1 cellular context compared by ENCODE assay signal in the genomic region with DNA sequence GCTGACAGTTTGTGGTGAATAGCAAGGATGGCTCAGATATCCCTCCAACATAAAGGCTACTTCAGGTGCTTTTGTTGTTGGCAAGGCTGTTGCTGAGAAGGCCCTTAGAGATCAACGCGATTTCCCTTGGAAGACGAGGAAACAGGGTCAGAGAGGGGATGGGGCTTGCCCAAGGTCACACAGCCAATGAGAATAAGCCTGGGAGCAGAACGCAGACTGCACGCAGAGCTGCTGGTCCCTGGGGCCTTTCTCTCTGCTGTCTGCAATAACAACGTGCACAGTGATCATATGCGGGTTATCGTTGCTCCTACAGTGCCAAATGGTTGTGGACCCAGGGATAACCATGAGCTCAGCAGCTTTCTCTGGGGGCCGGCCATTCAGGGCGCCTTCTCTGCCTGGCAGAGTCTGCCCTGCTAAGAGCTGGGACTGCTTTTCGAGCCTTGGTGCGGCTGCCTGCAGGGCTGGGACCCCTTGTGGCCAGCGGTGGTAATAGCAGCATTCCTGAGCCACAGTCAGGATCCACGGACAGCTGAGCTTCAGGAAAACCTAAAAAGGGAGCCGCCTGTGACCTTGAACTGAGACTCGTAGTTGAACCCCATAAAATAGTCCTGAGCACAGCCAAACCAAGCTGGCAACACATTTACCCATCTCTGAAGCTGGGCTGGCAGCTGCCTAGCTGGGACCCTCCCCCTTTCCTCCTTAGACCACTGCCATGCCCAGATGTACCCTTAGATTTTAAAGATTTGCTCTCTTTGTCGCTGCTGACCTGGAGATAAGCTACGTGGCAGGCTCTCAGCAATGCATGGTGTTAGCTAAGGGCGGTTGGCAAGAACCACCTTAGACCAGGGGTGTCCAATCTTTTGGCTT.
TF ChIP-seq lines count a peak whose summit lies in the region.

No MANE protein-coding gene starts in this region.

TF ChIP-seq in WTC11, 78 proteins besides CTCF, POLR2A, EP300 and RAD21 (continued from another document):
- TF ChIP-seq, protein P1, sequence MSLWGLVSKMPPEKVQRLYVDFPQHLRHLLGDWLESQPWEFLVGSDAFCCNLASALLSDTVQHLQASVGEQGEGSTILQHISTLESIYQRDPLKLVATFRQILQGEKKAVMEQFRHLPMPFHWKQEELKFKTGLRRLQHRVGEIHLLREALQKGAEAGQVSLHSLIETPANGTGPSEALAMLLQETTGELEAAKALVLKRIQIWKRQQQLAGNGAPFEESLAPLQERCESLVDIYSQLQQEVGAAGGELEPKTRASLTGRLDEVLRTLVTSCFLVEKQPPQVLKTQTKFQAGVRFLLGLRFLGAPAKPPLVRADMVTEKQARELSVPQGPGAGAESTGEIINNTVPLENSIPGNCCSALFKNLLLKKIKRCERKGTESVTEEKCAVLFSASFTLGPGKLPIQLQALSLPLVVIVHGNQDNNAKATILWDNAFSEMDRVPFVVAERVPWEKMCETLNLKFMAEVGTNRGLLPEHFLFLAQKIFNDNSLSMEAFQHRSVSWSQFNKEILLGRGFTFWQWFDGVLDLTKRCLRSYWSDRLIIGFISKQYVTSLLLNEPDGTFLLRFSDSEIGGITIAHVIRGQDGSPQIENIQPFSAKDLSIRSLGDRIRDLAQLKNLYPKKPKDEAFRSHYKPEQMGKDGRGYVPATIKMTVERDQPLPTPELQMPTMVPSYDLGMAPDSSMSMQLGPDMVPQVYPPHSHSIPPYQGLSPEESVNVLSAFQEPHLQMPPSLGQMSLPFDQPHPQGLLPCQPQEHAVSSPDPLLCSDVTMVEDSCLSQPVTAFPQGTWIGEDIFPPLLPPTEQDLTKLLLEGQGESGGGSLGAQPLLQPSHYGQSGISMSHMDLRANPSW (CRISPR knock-in tag; conservative IDR thresholded peaks at IDR 0.05; ENCODE audit: low read depth), result no peak
- TF ChIP-seq ZNF138 (CRISPR knock-in tag; conservative IDR thresholded peaks at IDR 0.05) (no peak), TEAD1 (CRISPR knock-in tag; IDR thresholded peaks at IDR 0.05) (0 out of 2 replicates have a peak, but pooled peaks have one; percentile 30), SMAD3 (CRISPR knock-in tag; IDR thresholded peaks at IDR 0.05; ENCODE audit: borderline replicate concordance) (no peak), NFATC4 (CRISPR knock-in tag; IDR thresholded peaks at IDR 0.05) (no peak), CREB1 (CRISPR knock-in tag; IDR thresholded peaks at IDR 0.05) (no peak), ZNF416 (CRISPR knock-in tag; IDR thresholded peaks at IDR 0.05) (no peak), SP1 (CRISPR knock-in tag; conservative IDR thresholded peaks at IDR 0.05) (0 out of 2 replicates have a peak, but pooled peaks have one; percentile 18), IRF2 (CRISPR knock-in tag; IDR thresholded peaks at IDR 0.05; ENCODE audit: borderline replicate concordance, low read depth) (no peak), ATF1 (CRISPR knock-in tag; IDR thresholded peaks at IDR 0.05) (no peak), GTF2I (CRISPR knock-in tag; conservative IDR thresholded peaks at IDR 0.05) (no peak), CBFB (CRISPR knock-in tag; IDR thresholded peaks at IDR 0.05; ENCODE audit: low read depth) (no peak)
- TF ChIP-seq, protein P2, sequence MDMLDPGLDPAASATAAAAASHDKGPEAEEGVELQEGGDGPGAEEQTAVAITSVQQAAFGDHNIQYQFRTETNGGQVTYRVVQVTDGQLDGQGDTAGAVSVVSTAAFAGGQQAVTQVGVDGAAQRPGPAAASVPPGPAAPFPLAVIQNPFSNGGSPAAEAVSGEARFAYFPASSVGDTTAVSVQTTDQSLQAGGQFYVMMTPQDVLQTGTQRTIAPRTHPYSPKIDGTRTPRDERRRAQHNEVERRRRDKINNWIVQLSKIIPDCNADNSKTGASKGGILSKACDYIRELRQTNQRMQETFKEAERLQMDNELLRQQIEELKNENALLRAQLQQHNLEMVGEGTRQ (CRISPR knock-in tag; IDR thresholded peaks at IDR 0.05), result no peak
- TF ChIP-seq, protein P3, sequence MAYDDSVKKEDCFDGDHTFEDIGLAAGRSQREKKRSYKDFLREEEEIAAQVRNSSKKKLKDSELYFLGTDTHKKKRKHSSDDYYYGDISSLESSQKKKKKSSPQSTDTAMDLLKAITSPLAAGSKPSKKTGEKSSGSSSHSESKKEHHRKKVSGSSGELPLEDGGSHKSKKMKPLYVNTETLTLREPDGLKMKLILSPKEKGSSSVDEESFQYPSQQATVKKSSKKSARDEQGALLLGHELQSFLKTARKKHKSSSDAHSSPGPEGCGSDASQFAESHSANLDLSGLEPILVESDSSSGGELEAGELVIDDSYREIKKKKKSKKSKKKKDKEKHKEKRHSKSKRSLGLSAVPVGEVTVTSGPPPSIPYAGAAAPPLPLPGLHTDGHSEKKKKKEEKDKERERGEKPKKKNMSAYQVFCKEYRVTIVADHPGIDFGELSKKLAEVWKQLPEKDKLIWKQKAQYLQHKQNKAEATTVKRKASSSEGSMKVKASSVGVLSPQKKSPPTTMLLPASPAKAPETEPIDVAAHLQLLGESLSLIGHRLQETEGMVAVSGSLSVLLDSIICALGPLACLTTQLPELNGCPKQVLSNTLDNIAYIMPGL (CRISPR knock-in tag; IDR thresholded peaks at IDR 0.05), result 0 out of 2 replicates have a peak, but pooled peaks have one; percentile 61
- TF ChIP-seq, protein P4, sequence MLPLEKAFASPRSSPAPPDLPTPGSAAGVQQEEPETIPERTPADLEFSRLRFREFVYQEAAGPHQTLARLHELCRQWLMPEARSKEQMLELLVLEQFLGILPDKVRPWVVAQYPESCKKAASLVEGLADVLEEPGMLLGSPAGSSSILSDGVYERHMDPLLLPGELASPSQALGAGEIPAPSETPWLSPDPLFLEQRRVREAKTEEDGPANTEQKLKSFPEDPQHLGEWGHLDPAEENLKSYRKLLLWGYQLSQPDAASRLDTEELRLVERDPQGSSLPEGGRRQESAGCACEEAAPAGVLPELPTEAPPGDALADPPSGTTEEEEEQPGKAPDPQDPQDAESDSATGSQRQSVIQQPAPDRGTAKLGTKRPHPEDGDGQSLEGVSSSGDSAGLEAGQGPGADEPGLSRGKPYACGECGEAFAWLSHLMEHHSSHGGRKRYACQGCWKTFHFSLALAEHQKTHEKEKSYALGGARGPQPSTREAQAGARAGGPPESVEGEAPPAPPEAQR (CRISPR knock-in tag; IDR thresholded peaks at IDR 0.05), result no peak
- TF ChIP-seq, protein P5, sequence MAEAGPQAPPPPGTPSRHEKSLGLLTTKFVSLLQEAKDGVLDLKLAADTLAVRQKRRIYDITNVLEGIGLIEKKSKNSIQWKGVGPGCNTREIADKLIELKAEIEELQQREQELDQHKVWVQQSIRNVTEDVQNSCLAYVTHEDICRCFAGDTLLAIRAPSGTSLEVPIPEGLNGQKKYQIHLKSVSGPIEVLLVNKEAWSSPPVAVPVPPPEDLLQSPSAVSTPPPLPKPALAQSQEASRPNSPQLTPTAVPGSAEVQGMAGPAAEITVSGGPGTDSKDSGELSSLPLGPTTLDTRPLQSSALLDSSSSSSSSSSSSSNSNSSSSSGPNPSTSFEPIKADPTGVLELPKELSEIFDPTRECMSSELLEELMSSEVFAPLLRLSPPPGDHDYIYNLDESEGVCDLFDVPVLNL (CRISPR knock-in tag; IDR thresholded peaks at IDR 0.05; ENCODE audit: borderline replicate concordance, low read depth), result no peak
- TF ChIP-seq, protein P6, sequence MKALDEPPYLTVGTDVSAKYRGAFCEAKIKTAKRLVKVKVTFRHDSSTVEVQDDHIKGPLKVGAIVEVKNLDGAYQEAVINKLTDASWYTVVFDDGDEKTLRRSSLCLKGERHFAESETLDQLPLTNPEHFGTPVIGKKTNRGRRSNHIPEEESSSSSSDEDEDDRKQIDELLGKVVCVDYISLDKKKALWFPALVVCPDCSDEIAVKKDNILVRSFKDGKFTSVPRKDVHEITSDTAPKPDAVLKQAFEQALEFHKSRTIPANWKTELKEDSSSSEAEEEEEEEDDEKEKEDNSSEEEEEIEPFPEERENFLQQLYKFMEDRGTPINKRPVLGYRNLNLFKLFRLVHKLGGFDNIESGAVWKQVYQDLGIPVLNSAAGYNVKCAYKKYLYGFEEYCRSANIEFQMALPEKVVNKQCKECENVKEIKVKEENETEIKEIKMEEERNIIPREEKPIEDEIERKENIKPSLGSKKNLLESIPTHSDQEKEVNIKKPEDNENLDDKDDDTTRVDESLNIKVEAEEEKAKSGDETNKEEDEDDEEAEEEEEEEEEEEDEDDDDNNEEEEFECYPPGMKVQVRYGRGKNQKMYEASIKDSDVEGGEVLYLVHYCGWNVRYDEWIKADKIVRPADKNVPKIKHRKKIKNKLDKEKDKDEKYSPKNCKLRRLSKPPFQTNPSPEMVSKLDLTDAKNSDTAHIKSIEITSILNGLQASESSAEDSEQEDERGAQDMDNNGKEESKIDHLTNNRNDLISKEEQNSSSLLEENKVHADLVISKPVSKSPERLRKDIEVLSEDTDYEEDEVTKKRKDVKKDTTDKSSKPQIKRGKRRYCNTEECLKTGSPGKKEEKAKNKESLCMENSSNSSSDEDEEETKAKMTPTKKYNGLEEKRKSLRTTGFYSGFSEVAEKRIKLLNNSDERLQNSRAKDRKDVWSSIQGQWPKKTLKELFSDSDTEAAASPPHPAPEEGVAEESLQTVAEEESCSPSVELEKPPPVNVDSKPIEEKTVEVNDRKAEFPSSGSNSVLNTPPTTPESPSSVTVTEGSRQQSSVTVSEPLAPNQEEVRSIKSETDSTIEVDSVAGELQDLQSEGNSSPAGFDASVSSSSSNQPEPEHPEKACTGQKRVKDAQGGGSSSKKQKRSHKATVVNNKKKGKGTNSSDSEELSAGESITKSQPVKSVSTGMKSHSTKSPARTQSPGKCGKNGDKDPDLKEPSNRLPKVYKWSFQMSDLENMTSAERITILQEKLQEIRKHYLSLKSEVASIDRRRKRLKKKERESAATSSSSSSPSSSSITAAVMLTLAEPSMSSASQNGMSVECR (CRISPR knock-in tag; IDR thresholded peaks at IDR 0.05; ENCODE audit: borderline replicate concordance), result no peak
